Comparison of ENCODE assay signal across 10 cellular contexts in genomic region chr1:5481889-5482288, GRCh38.
DNase-seq lines count a peak whose midpoint lies in the region; ATAC-seq, FAIRE-seq and TF ChIP-seq lines count a peak whose summit lies in the region.
"Had no signal": no experiment of that assay in that cellular context is flagged by ENCODE, and none has a peak within 500 bp of the region (broad histone marks: within the 10 kb centered on the region; RNA-seq: fewer than 3 reads in every experiment).

No MANE protein-coding gene starts in this region.

- ATAC-seq in activated naive CD8-positive, alpha-beta T cell treated with anti-CD3 and anti-CD28 coated beads, Interleukin-2, amount 50 U/mL, for 24 hours: peak; percentile 45
- ATAC-seq in GM18868 (IDR thresholded peaks at IDR 0.05; ENCODE audit: unreplicated experiment): no peak

- peaks cover 8% of the 10 kb centered on the region for H3K4me1 Mint-ChIP-seq in activated naive CD8-positive, alpha-beta T cell treated with anti-CD3 and anti-CD28 coated beads, Interleukin-2, amount 50 U/mL, for 24 hours

- no peak for FAIRE-seq in GM19239 (lab: Jason Lieb, UNC)
- FAIRE-seq: endometrium had no signal

- no peak overlapping the region for H3K4me3 ChIP-seq in GM12875 (ENCODE audit: low read depth, low read length)

- peak; percentile 39; the same call in 1 of the 2 replicates for TF ChIP-seq CTCF in GM12875 (IDR thresholded peaks at IDR 0.05; ENCODE audit: borderline replicate concordance, insufficient read depth, low read depth, low read length)

- H3K27ac Mint-ChIP-seq in activated naive CD8-positive, alpha-beta T cell treated with anti-CD3 and anti-CD28 coated beads, Interleukin-2, amount 50 U/mL, for 24 hours: no peak overlapping the region

- H3K4me3 Mint-ChIP-seq in activated naive CD8-positive, alpha-beta T cell treated with anti-CD3 and anti-CD28 coated beads, Interleukin-2, amount 50 U/mL, for 24 hours: no peak overlapping the region

- H3K36me3 Mint-ChIP-seq in activated naive CD8-positive, alpha-beta T cell treated with anti-CD3 and anti-CD28 coated beads, Interleukin-2, amount 50 U/mL, for 24 hours (ENCODE audit: low read depth): no peaks in the 10 kb centered on the region

- H3K9me3 Mint-ChIP-seq in activated naive CD8-positive, alpha-beta T cell treated with anti-CD3 and anti-CD28 coated beads, Interleukin-2, amount 50 U/mL, for 24 hours: no peaks in the 10 kb centered on the region

- DNase-seq in activated CD4-positive, alpha-beta T cell treated with anti-CD3 and anti-CD28 coated beads for 1 hour: peak; percentile 18
- DNase-seq in activated naive CD8-positive, alpha-beta T cell treated with anti-CD3 and anti-CD28 coated beads, Interleukin-2, amount 50 U/mL, for 24 hours: peak; percentile 21
- DNase-seq in stimulated activated CD4-positive, alpha-beta T cell treated with anti-CD3 and anti-CD28 coated beads, Interleukin-15, amount 100 ng/mL, for 24 hours: peak; percentile 53
- DNase-seq in HK-2 (ENCODE audit: unreplicated experiment) (no peak), NCI-H1417 treated with DMSO at 0.1 percent for 48 hours (lab: John Stamatoyannopoulos, UW) (no peak), GM19239 (ENCODE audit: insufficient read length, low spot score) (no peak)
- DNase-seq: mammary epithelial cell had no signal

- H3K27me3 Mint-ChIP-seq in activated naive CD8-positive, alpha-beta T cell treated with anti-CD3 and anti-CD28 coated beads, Interleukin-2, amount 50 U/mL, for 24 hours: no peaks in the 10 kb centered on the region

Comparison
In these comparisons a context has a peak if more than half of its experiments do, and no peak if none do; other contexts are left out.
1. DNase-seq: peak in activated CD4-positive, alpha-beta T cell treated with anti-CD3 and anti-CD28 coated beads for 1 hour (single experiment), activated naive CD8-positive, alpha-beta T cell treated with anti-CD3 and anti-CD28 coated beads, Interleukin-2, amount 50 U/mL, for 24 hours (single experiment) and stimulated activated CD4-positive, alpha-beta T cell treated with anti-CD3 and anti-CD28 coated beads, Interleukin-15, amount 100 ng/mL, for 24 hours (single experiment); none in HK-2 (single experiment), NCI-H1417 treated with DMSO at 0.1 percent for 48 hours (single experiment) and GM19239 (single experiment).